Comparison of ENCODE assay signal across 13 cellular contexts in genomic region chr14:21749306-21749868, GRCh38.
DNase-seq lines count a peak whose midpoint lies in the region; ATAC-seq, FAIRE-seq and TF ChIP-seq lines count a peak whose summit lies in the region.
"Had no signal": no experiment of that assay in that cellular context is flagged by ENCODE, and none has a peak within 500 bp of the region (broad histone marks: within the 10 kb centered on the region; RNA-seq: fewer than 3 reads in every experiment).

No MANE protein-coding gene starts in this region.

- no peaks in the 10 kb centered on the region for H3K79me2 ChIP-seq in HepG2 (ENCODE audit: insufficient read depth, low read length)

- H3K9me3 ChIP-seq in HepG2 (ENCODE audit: low read length) (no peaks in the 10 kb centered on the region), right lobe of liver (no peaks in the 10 kb centered on the region), RWPE2 (ENCODE audit: severe bottlenecking) (no peaks in the 10 kb centered on the region)
- H3K9me3 ChIP-seq: esophagus squamous epithelium, uterus had no signal

- ATAC-seq in HepG2 (peak; percentile 76), right lobe of liver (no peak), RWPE2 (ENCODE audit: low read depth) (peak; percentile 32; the same call in 2 of the 3 replicates), HG02938 (IDR thresholded peaks at IDR 0.05; ENCODE audit: unreplicated experiment) (no peak)

- BruUV-seq in HepG2 (replicated peaks; lab: Mats Ljungman, UMichigan), result no TSS peak

- TF ChIP-seq RAD21 in HepG2 (CRISPR knock-in tag; IDR thresholded peaks at IDR 0.05), result no peak

- H3K4me3 ChIP-seq in HepG2 (replicated peaks in 1 of 3; ENCODE audit: insufficient read depth in 1 of 3, low read depth in 2 of 3, low read length in 3 of 3) (no peak overlapping the region), right lobe of liver (no peak overlapping the region), RWPE2 (ENCODE audit: severe bottlenecking) (no peak overlapping the region)
- H3K4me3 ChIP-seq: esophagus squamous epithelium, uterus had no signal

- no peaks in the 10 kb centered on the region for H3K4me1 ChIP-seq in HepG2 (ENCODE audit: insufficient read depth, low read length)
- H3K4me1 ChIP-seq in right lobe of liver, result no peaks in the 10 kb centered on the region
- H3K4me1 ChIP-seq in RWPE2 (ENCODE audit: insufficient read depth, poor library complexity, severe bottlenecking), result no peaks in the 10 kb centered on the region
- H3K4me1 ChIP-seq: esophagus squamous epithelium, uterus had no signal

- TF ChIP-seq POLR2A in HepG2 (IDR thresholded peaks at IDR 0.05; ENCODE audit: insufficient read depth in 1 of 2, low read depth in 2 of 2, low read length in 2 of 2) (no peak), right lobe of liver (IDR thresholded peaks at IDR 0.05) (no peak)

- 17% methylated on average over 5 of the region's 5 CpGs for WGBS in HepG2 (ENCODE audit: low lambda C conversion rate)
- 43% methylated on average over 5 of the region's 5 CpGs for WGBS in right lobe of liver (ENCODE audit: insufficient coverage, low coverage, low lambda C conversion rate, missing lambda C conversion rate)

- H3K9ac ChIP-seq in HepG2 (ENCODE audit: insufficient read depth, low read depth, low read length), result no peak overlapping the region

- TF ChIP-seq EP300 in HepG2 (IDR thresholded peaks at IDR 0.05; ENCODE audit: low read depth in 2 of 2, low read length in 2 of 2) (no peak), HepG2 (CRISPR knock-in tag; IDR thresholded peaks at IDR 0.05; ENCODE audit: borderline replicate concordance) (no peak)

- intact Hi-C loops in HepG2 (cut with micrococcal nuclease; ENCODE audit: unreplicated experiment), result no loop called here
- intact Hi-C loops in right lobe of liver (cut with DNase I), result no loop called here

- H3K27me3 ChIP-seq in HepG2 (ENCODE audit: control insufficient read depth in 1 of 2, insufficient read depth in 2 of 2, low read length in 2 of 2), result peaks cover 0 to 8% of the 10 kb centered on the region in 2 experiments; a peak in 1 of 5 replicates
- no peaks in the 10 kb centered on the region for H3K27me3 ChIP-seq in right lobe of liver
- peaks cover 90% of the 10 kb centered on the region for H3K27me3 ChIP-seq in RWPE2 (ENCODE audit: insufficient read depth, poor library complexity, severe bottlenecking)
- H3K27me3 ChIP-seq: esophagus squamous epithelium, uterus had no signal

- H3K27ac ChIP-seq in HepG2 (ENCODE audit: extremely low read length, insufficient read depth, low read length) (no peak overlapping the region), right lobe of liver (no peak overlapping the region), RWPE2 (ENCODE audit: poor library complexity, severe bottlenecking) (no peak overlapping the region)
- H3K27ac ChIP-seq: esophagus squamous epithelium, uterus had no signal

- H3K4me2 ChIP-seq in HepG2 (ENCODE audit: low read depth, low read length), result no peak overlapping the region

- DNase-seq in HepG2 (ENCODE audit: low spot score) (no peak), right lobe of liver (no peak), RWPE2 (ENCODE audit: low spot score) (no peak), NCI-H2227 treated with DMSO at 0.1 percent for 48 hours (lab: John Stamatoyannopoulos, UW) (no peak)
- peak; percentile 20 for DNase-seq in central memory CD4-positive, alpha-beta T cell
- no peak for DNase-seq in stimulated activated CD4-positive, alpha-beta T cell treated with anti-CD3 and anti-CD28 coated beads, Interleukin-4, amount 100 ng/mL, for 1 hour
- DNase-seq in stimulated activated CD4-positive, alpha-beta T cell treated with anti-CD3 and anti-CD28 coated beads, Interleukin-4, amount 100 ng/mL, for 24 hours, result no peak
- DNase-seq: cerebellar nuclear complex, esophagus squamous epithelium, NCI-H2029 treated with DMSO at 0.1 percent for 48 hours, NCI-H510A had no signal

- H4K20me1 ChIP-seq in HepG2 (ENCODE audit: insufficient read depth, low read length), result no peaks in the 10 kb centered on the region

- H2AFZ ChIP-seq in HepG2 (ENCODE audit: low read length), result no peak overlapping the region

- in situ Hi-C loops in HepG2 (cut with HindIII; ENCODE audit: extremely low pct_ligation_motif_present, low pct_unique_long_range_greater_than_20kb), result no loop called here

- TF ChIP-seq CTCF in HepG2 (CRISPR knock-in tag; IDR thresholded peaks at IDR 0.05) (no peak), right lobe of liver (IDR thresholded peaks at IDR 0.05) (no peak), RWPE2 (IDR thresholded peaks at IDR 0.05; ENCODE audit: poor library complexity, severe bottlenecking) (no peak)

- FAIRE-seq in HepG2 (lab: Jason Lieb, UNC), result no peak

- CTCF ChIA-PET in HepG2 (lab: Yijun Ruan, JAX; ENCODE audit: low intra/inter-chr PET ratio, low total read pairs), result no interaction called here

- H3K36me3 ChIP-seq in HepG2 (replicated peaks in 1 of 2; ENCODE audit: control insufficient read depth in 1 of 2, insufficient read depth in 2 of 2, low read length in 2 of 2) (no peaks in the 10 kb centered on the region), right lobe of liver (no peaks in the 10 kb centered on the region), RWPE2 (ENCODE audit: low read depth) (no peaks in the 10 kb centered on the region)
- H3K36me3 ChIP-seq: esophagus squamous epithelium, uterus had no signal

- POLR2A ChIA-PET in HepG2 (lab: Yijun Ruan, JAX), result no interaction called here

TF ChIP-seq in HepG2, 621 proteins besides CTCF, POLR2A, EP300 and RAD21:
- TF ChIP-seq DMAP1 (CRISPR knock-in tag; IDR thresholded peaks at IDR 0.05) (0 out of 2 replicates have a peak, but pooled peaks have one; percentile 4), HOXA7 (CRISPR knock-in tag; IDR thresholded peaks at IDR 0.05) (no peak)

Comparison
In these comparisons a context has a peak if more than half of its experiments do, and no peak if none do; other contexts are left out.
1. ATAC-seq: peak in HepG2 (single experiment) and RWPE2 (single experiment); none in right lobe of liver (0 of 4) and HG02938 (single experiment).